In the genomic region with DNA sequence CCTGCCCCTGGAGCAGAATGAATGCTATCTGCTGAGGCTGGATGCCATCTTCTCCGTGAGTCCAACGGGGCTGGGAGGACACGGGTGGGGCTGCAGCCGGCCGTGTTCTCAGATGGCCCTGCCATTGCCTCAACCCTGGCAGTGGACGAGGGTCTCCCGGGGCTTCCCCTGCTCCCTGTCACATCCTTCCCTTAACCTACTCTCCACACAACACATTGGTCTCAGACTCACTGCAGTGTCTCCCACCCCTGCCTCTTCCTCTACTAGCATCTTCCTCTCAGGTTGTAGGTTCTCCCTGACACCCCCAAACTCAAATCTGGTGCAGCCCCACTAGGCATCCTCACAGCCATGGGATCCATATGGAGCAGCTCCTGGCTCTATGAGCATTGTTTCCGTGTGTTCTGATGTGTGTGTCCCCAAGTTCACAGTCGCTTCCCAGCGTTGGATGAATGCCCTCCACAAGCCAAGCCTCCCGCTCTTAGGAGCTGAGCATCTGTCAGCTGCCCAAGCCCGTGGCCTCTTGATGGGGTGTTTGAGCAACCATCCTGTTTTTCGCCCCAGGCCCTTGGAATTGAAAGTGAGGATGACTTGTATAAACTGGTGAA, we compare ENCODE assay signal across 1 cellular context.
TF ChIP-seq lines count a peak whose summit lies in the region.

No MANE protein-coding gene starts in this region.

TF ChIP-seq in GM12891, 5 proteins besides CTCF, POLR2A, EP300 and RAD21:
- no peak for TF ChIP-seq TAF1 (IDR thresholded peaks at IDR 0.05; ENCODE audit: low read depth, low read length)
- no peak for TF ChIP-seq SPI1 (IDR thresholded peaks at IDR 0.05; ENCODE audit: low read depth, low read length)
- TF ChIP-seq POU2F2 (IDR thresholded peaks at IDR 0.05; ENCODE audit: low read depth, low read length), result no peak
